ENCODE assay signal across 1 cellular context in the genomic region with DNA sequence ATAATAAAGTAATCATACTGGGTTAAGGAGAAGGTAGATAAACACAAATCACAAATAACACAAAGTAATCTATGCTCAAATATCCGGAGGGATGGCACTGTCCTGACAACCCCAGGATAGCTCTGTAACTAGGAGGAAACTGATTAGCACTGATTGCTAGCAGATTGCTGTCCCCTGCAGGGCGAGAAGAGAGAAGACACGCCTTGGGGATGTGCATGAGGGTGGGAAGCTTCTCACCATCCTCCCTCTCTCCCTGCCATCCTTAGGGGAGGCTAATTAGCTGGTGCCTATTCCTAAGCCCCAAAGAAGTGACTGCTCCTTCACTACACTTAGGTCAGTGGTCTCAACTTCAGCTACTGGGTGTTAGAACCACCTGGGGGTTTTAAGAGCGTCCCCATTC.
TF ChIP-seq lines count a peak whose summit lies in the region.

No MANE protein-coding gene starts in this region.

TF ChIP-seq in WTC11, 78 proteins besides CTCF, POLR2A, EP300 and RAD21 (continued from another document):
- TF ChIP-seq, protein P1, sequence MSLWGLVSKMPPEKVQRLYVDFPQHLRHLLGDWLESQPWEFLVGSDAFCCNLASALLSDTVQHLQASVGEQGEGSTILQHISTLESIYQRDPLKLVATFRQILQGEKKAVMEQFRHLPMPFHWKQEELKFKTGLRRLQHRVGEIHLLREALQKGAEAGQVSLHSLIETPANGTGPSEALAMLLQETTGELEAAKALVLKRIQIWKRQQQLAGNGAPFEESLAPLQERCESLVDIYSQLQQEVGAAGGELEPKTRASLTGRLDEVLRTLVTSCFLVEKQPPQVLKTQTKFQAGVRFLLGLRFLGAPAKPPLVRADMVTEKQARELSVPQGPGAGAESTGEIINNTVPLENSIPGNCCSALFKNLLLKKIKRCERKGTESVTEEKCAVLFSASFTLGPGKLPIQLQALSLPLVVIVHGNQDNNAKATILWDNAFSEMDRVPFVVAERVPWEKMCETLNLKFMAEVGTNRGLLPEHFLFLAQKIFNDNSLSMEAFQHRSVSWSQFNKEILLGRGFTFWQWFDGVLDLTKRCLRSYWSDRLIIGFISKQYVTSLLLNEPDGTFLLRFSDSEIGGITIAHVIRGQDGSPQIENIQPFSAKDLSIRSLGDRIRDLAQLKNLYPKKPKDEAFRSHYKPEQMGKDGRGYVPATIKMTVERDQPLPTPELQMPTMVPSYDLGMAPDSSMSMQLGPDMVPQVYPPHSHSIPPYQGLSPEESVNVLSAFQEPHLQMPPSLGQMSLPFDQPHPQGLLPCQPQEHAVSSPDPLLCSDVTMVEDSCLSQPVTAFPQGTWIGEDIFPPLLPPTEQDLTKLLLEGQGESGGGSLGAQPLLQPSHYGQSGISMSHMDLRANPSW (CRISPR knock-in tag; conservative IDR thresholded peaks at IDR 0.05; ENCODE audit: low read depth), result no peak
- TF ChIP-seq, protein P2, sequence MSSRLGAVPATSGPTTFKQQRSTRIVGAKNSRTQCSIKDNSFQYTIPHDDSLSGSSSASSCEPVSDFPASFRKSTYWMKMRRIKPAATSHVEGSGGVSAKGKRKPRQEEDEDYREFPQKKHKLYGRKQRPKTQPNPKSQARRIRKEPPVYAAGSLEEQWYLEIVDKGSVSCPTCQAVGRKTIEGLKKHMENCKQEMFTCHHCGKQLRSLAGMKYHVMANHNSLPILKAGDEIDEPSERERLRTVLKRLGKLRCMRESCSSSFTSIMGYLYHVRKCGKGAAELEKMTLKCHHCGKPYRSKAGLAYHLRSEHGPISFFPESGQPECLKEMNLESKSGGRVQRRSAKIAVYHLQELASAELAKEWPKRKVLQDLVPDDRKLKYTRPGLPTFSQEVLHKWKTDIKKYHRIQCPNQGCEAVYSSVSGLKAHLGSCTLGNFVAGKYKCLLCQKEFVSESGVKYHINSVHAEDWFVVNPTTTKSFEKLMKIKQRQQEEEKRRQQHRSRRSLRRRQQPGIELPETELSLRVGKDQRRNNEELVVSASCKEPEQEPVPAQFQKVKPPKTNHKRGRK (CRISPR knock-in tag; IDR thresholded peaks at IDR 0.05; ENCODE audit: borderline replicate concordance), result no peak
- TF ChIP-seq, protein P3, sequence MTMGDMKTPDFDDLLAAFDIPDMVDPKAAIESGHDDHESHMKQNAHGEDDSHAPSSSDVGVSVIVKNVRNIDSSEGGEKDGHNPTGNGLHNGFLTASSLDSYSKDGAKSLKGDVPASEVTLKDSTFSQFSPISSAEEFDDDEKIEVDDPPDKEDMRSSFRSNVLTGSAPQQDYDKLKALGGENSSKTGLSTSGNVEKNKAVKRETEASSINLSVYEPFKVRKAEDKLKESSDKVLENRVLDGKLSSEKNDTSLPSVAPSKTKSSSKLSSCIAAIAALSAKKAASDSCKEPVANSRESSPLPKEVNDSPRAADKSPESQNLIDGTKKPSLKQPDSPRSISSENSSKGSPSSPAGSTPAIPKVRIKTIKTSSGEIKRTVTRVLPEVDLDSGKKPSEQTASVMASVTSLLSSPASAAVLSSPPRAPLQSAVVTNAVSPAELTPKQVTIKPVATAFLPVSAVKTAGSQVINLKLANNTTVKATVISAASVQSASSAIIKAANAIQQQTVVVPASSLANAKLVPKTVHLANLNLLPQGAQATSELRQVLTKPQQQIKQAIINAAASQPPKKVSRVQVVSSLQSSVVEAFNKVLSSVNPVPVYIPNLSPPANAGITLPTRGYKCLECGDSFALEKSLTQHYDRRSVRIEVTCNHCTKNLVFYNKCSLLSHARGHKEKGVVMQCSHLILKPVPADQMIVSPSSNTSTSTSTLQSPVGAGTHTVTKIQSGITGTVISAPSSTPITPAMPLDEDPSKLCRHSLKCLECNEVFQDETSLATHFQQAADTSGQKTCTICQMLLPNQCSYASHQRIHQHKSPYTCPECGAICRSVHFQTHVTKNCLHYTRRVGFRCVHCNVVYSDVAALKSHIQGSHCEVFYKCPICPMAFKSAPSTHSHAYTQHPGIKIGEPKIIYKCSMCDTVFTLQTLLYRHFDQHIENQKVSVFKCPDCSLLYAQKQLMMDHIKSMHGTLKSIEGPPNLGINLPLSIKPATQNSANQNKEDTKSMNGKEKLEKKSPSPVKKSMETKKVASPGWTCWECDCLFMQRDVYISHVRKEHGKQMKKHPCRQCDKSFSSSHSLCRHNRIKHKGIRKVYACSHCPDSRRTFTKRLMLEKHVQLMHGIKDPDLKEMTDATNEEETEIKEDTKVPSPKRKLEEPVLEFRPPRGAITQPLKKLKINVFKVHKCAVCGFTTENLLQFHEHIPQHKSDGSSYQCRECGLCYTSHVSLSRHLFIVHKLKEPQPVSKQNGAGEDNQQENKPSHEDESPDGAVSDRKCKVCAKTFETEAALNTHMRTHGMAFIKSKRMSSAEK (CRISPR knock-in tag; IDR thresholded peaks at IDR 0.05; ENCODE audit: borderline replicate concordance), result no peak
- TF ChIP-seq NR2C2 (CRISPR knock-in tag; IDR thresholded peaks at IDR 0.05), result no peak
- no peak for TF ChIP-seq SMAD3 (CRISPR knock-in tag; IDR thresholded peaks at IDR 0.05; ENCODE audit: borderline replicate concordance)
- TF ChIP-seq TP53 (CRISPR knock-in tag; IDR thresholded peaks at IDR 0.05), result no peak
- TF ChIP-seq ZNF232 (CRISPR knock-in tag; IDR thresholded peaks at IDR 0.05), result no peak
- TF ChIP-seq SP1 (CRISPR knock-in tag; conservative IDR thresholded peaks at IDR 0.05), result no peak
- no peak for TF ChIP-seq ATF1 (CRISPR knock-in tag; IDR thresholded peaks at IDR 0.05)
- TF ChIP-seq EMX1 (CRISPR knock-in tag; IDR thresholded peaks at IDR 0.05), result no peak
